9 cellular contexts compared by ENCODE assay signal in genomic region chr14:77593501-77593911, GRCh38. TPM values are rescaled to one million over a fixed set of nuclear protein-coding genes. Genes with fewer than 3 reads are reported as not detected.
DNase-seq lines count a peak whose midpoint lies in the region; ATAC-seq and TF ChIP-seq lines count a peak whose summit lies in the region.
"Had no signal": no experiment of that assay in that cellular context is flagged by ENCODE, and none has a peak within 500 bp of the region (broad histone marks: within the 10 kb centered on the region; RNA-seq: fewer than 3 reads in every experiment).

No MANE protein-coding gene starts in this region.

- H3K4me3 ChIP-seq in DOHH2 (ENCODE audit: low read length), result peak overlapping the region; percentile 58

- no peaks in the 10 kb centered on the region for H3K27me3 Mint-ChIP-seq in natural killer cell treated with Interleukin-12 subunit alpha and Interleukin-12 subunit beta and Interleukin-15 and Interleukin-18, amount 100 ng/mL, for 72 hours

- H3K4me1 ChIP-seq in DOHH2 (ENCODE audit: control insufficient read depth, low read length), result peaks cover 95% of the 10 kb centered on the region

- H3K9me3 ChIP-seq in DOHH2 (ENCODE audit: control insufficient read depth, insufficient read depth, low read length), result no peaks in the 10 kb centered on the region
- H3K9me3 ChIP-seq: heart right ventricle had no signal

- H3K27ac ChIP-seq in DOHH2 (ENCODE audit: low read depth, low read length), result peak overlapping the region; percentile 92

- H3K36me3 ChIP-seq in DOHH2 (ENCODE audit: control insufficient read depth, low read length), result peaks cover 43% of the 10 kb centered on the region

- H3K4me3 Mint-ChIP-seq in natural killer cell treated with Interleukin-12 subunit alpha and Interleukin-12 subunit beta and Interleukin-15 and Interleukin-18, amount 100 ng/mL, for 72 hours, result peak overlapping the region; percentile 30

- TF ChIP-seq CTCF in DOHH2 (IDR thresholded peaks at IDR 0.05; ENCODE audit: low read depth, low read length, poor library complexity, severe bottlenecking), result no peak

- peak overlapping the region; percentile 83 to 94 for H3K27ac Mint-ChIP-seq in activated naive CD4-positive, alpha-beta T cell treated with anti-CD3 and anti-CD28 coated beads, Interleukin-2, amount 50 U/mL, for 72 hours
- H3K27ac Mint-ChIP-seq in natural killer cell treated with Interleukin-12 subunit alpha and Interleukin-12 subunit beta and Interleukin-15 and Interleukin-18, amount 100 ng/mL, for 72 hours, result peak overlapping the region; percentile 46 to 57

- H3K79me2 ChIP-seq in DOHH2 (ENCODE audit: control insufficient read depth, low read length), result peaks cover 83% of the 10 kb centered on the region

- no peaks in the 10 kb centered on the region for H4K20me1 ChIP-seq in DOHH2 (ENCODE audit: control insufficient read depth, insufficient read depth, low read depth, low read length)

- DNase-seq in KBM-7 (peak; percentile 95), nucleus accumbens (lab: John Stamatoyannopoulos, UW) (no peak), COLO668 (lab: John Stamatoyannopoulos, UW; ENCODE audit: unreplicated experiment) (no peak), NCI-H1105 treated with DMSO at 0.1 percent for 48 hours (lab: John Stamatoyannopoulos, UW) (no peak)
- DNase-seq in activated naive CD4-positive, alpha-beta T cell treated with anti-CD3 and anti-CD28 coated beads, Interleukin-2, amount 50 U/mL, for 72 hours (ENCODE audit: low spot score in 2 of 2), result no peak
- no peak for DNase-seq in natural killer cell treated with Interleukin-12 subunit alpha and Interleukin-12 subunit beta and Interleukin-15 and Interleukin-18, amount 100 ng/mL, for 72 hours (ENCODE audit: low spot score)
- DNase-seq: heart right ventricle had no signal

- peak overlapping the region; percentile 70 for H3K4me2 ChIP-seq in DOHH2 (ENCODE audit: low read length)

- H3K27me3 ChIP-seq in DOHH2 (ENCODE audit: control insufficient read depth, low read length), result no peaks in the 10 kb centered on the region
- H3K27me3 ChIP-seq: heart right ventricle had no signal

- peak; percentile 70 for ATAC-seq in GM21381 (IDR thresholded peaks at IDR 0.05; ENCODE audit: unreplicated experiment)
- ATAC-seq in activated naive CD4-positive, alpha-beta T cell treated with anti-CD3 and anti-CD28 coated beads, Interleukin-2, amount 50 U/mL, for 72 hours, result peak; percentile 74 to 83
- peak in 1 of 2 donors; percentile 70 for ATAC-seq in natural killer cell treated with Interleukin-12 subunit alpha and Interleukin-12 subunit beta and Interleukin-15 and Interleukin-18, amount 100 ng/mL, for 72 hours

- H3F3A ChIP-seq in DOHH2 (ENCODE audit: control insufficient read depth, insufficient read depth), result peaks cover 36% of the 10 kb centered on the region

- H3K9me2 ChIP-seq in DOHH2 (replicated peaks; ENCODE audit: control insufficient read depth, low read length), result no peaks in the 10 kb centered on the region

- peaks cover 34 to 37% of the 10 kb centered on the region in 2 donors for H3K4me1 Mint-ChIP-seq in natural killer cell treated with Interleukin-12 subunit alpha and Interleukin-12 subunit beta and Interleukin-15 and Interleukin-18, amount 100 ng/mL, for 72 hours (ENCODE audit: low read depth in 2 of 2)

- H3K9me3 Mint-ChIP-seq in activated naive CD4-positive, alpha-beta T cell treated with anti-CD3 and anti-CD28 coated beads, Interleukin-2, amount 50 U/mL, for 72 hours, result no peaks in the 10 kb centered on the region
- no peaks in the 10 kb centered on the region for H3K9me3 Mint-ChIP-seq in natural killer cell treated with Interleukin-12 subunit alpha and Interleukin-12 subunit beta and Interleukin-15 and Interleukin-18, amount 100 ng/mL, for 72 hours

- H3K36me3 Mint-ChIP-seq in activated naive CD4-positive, alpha-beta T cell treated with anti-CD3 and anti-CD28 coated beads, Interleukin-2, amount 50 U/mL, for 72 hours, result peaks cover 0 to 12% of the 10 kb centered on the region in 2 donors
- peaks cover 5% of the 10 kb centered on the region for H3K36me3 Mint-ChIP-seq in natural killer cell treated with Interleukin-12 subunit alpha and Interleukin-12 subunit beta and Interleukin-15 and Interleukin-18, amount 100 ng/mL, for 72 hours

- in situ Hi-C loops in KBM-7 (cut with MboI; ENCODE audit: low pct_unique_long_range_greater_than_20kb, low sequenced_read_pairs), result no loop called here

RNA-seq across cellular contexts. Expression of gene SPTLC2, which starts 22.9 kb away (rescaled TPM):
- total RNA-seq in activated naive CD4-positive, alpha-beta T cell treated with anti-CD3 and anti-CD28 coated beads, Interleukin-2, amount 50 U/mL, for 72 hours, result 10 to 100 TPM; 18.8 to 25.8 TPM
- total RNA-seq in natural killer cell treated with Interleukin-12 subunit alpha and Interleukin-12 subunit beta and Interleukin-15 and Interleukin-18, amount 100 ng/mL, for 72 hours, result 10 to 100 TPM; 44.0 to 65.7 TPM
